Comparison of ENCODE assay signal across 3 cellular contexts in the genomic region with DNA sequence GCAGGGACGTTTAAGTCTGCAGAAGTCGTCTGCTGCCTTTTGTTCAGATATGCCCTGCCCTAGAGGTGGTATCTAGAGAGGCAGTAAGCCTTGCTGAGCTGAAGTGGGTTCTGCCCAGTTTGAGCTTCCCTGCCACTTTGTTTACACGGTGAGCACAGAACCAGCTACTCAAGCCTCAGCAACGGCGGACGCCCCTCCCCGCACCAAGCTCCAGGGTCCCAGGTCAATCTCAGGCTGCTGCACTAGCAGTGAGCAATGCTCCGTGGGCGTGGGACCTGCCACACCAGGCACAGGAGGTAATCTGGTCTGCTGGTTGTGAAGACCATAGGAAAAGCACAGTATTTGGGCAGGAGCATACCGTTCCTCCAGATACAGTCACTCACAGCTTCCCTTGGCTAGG.
"Had no signal": no experiment of that assay in that cellular context is flagged by ENCODE, and none has a peak within 500 bp of the region (broad histone marks: within the 10 kb centered on the region; RNA-seq: fewer than 3 reads in every experiment).

No MANE protein-coding gene starts in this region.

- DNase-seq: GDM1, GF-D8 had no signal

- H3K4me3 ChIP-seq: GM12878 had no signal

- ATAC-seq: GM12878 had no signal
